Comparison of ENCODE assay signal across 16 cellular contexts in genomic region chr6:170157567-170158218, GRCh38.
A peak's percentile ranks its signal among the peaks of the same experiment; 100 is the strongest.
DNase-seq lines count a peak whose midpoint lies in the region; ATAC-seq and TF ChIP-seq lines count a peak whose summit lies in the region.
"Had no signal": no experiment of that assay in that cellular context is flagged by ENCODE, and none has a peak within 500 bp of the region (broad histone marks: within the 10 kb centered on the region; RNA-seq: fewer than 3 reads in every experiment).

No MANE protein-coding gene starts in this region.

- WGBS in SK-N-SH (ENCODE audit: low lambda C conversion rate), result 63% methylated on average over 28 of the region's 28 CpGs
- WGBS in trophoblast cell (ENCODE audit: extremely low coverage, insufficient coverage, insufficient read length), result no CpG with 5 or more reads among the region's 28 CpGs

- H2BK120ac ChIP-seq in trophoblast cell (ENCODE audit: insufficient read depth, low read length, poor library complexity), result no peak overlapping the region

- H3K14ac ChIP-seq in trophoblast cell (ENCODE audit: low read length), result no peak overlapping the region

- H2BK5ac ChIP-seq in trophoblast cell (ENCODE audit: low read depth, low read length, poor library complexity), result no peak overlapping the region

- H4K20me1 ChIP-seq in BLaER1 (0 out of 2 replicates have a peak, but pooled peaks cover 8% of the 10 kb centered on the region), SK-N-SH (ENCODE audit: insufficient read depth) (no peaks in the 10 kb centered on the region)

- no peaks in the 10 kb centered on the region for H3K4me1 Mint-ChIP-seq in endothelial cell (ENCODE audit: unreplicated experiment)
- no peaks in the 10 kb centered on the region for H3K4me1 Mint-ChIP-seq in memory B cell
- H3K4me1 Mint-ChIP-seq: CD4-positive, alpha-beta memory T cell had no signal

- CTCF ChIA-PET in SK-N-SH (lab: Yijun Ruan, JAX), result no interaction called here

- no peak overlapping the region for H3K4ac ChIP-seq in trophoblast cell (ENCODE audit: low read depth, low read length)

- peak; percentile 2 for DNase-seq in BE2C
- no peak for DNase-seq in endothelial cell (ENCODE audit: low spot score)
- no peak for DNase-seq in memory B cell (ENCODE audit: low spot score in 2 of 2)
- no peak for DNase-seq in SK-N-SH
- DNase-seq in DMS79 (lab: John Stamatoyannopoulos, UW), result no peak
- DNase-seq in trophoblast cell, result no peak
- DNase-seq in NCI-H1092 treated with DMSO at 0.1 percent for 48 hours (lab: John Stamatoyannopoulos, UW), result no peak
- DNase-seq: ACHN; CD4-positive, alpha-beta memory T cell; DMS153; DMS79 treated with DMSO at 0.1 percent for 48 hours; GF-D8; H9 had no signal

- no peak for TF ChIP-seq RAD21 in SK-N-SH (IDR thresholded peaks at IDR 0.05; ENCODE audit: low read length)

- H3K79me1 ChIP-seq in trophoblast cell (ENCODE audit: low read length), result peaks cover 1% of the 10 kb centered on the region

- no peak overlapping the region for H2BK12ac ChIP-seq in trophoblast cell (ENCODE audit: low read length)

- H3K4me2 ChIP-seq in BLaER1 (peak overlapping the region; percentile 67; the same call in 1 of the 2 replicates), SK-N-SH (no peak overlapping the region), trophoblast cell (ENCODE audit: low read length) (no peak overlapping the region)

- H3K4me3 Mint-ChIP-seq in endothelial cell (ENCODE audit: unreplicated experiment), result no peak overlapping the region
- no peak overlapping the region for H3K4me3 Mint-ChIP-seq in memory B cell
- H3K4me3 Mint-ChIP-seq: CD14-positive monocyte; CD4-positive, alpha-beta memory T cell; H9 had no signal

- H3K9me3 ChIP-seq in BE2C (no peaks in the 10 kb centered on the region; the same call in 1 of the 2 replicates), BLaER1 (no peaks in the 10 kb centered on the region), SK-N-SH (no peaks in the 10 kb centered on the region), trophoblast cell (ENCODE audit: insufficient read depth, low read depth, low read length) (peaks cover 2% of the 10 kb centered on the region)

- peak overlapping the region; percentile 24 for H3K27ac Mint-ChIP-seq in endothelial cell (ENCODE audit: unreplicated experiment)
- peak overlapping the region; percentile 66 for H3K27ac Mint-ChIP-seq in memory B cell
- H3K27ac Mint-ChIP-seq: CD4-positive, alpha-beta memory T cell; H9 had no signal

- H3K36me3 Mint-ChIP-seq in endothelial cell (ENCODE audit: low read depth, unreplicated experiment) (no peaks in the 10 kb centered on the region), memory B cell (no peaks in the 10 kb centered on the region)
- H3K36me3 Mint-ChIP-seq: CD14-positive monocyte; CD4-positive, alpha-beta memory T cell had no signal

- H3K27ac ChIP-seq in BLaER1, result no peak overlapping the region
- H3K27ac ChIP-seq in SK-N-SH (ENCODE audit: low read depth in 2 of 2, low read length in 1 of 2), result no peak overlapping the region
- H3K27ac ChIP-seq in trophoblast cell (ENCODE audit: low read depth, low read length), result no peak overlapping the region

- no peak overlapping the region for H4K8ac ChIP-seq in trophoblast cell (ENCODE audit: low read depth, low read length)

- H3K27me3 Mint-ChIP-seq in endothelial cell (ENCODE audit: unreplicated experiment), result peaks cover 3% of the 10 kb centered on the region
- peaks cover 9% of the 10 kb centered on the region for H3K27me3 Mint-ChIP-seq in memory B cell

- H3K4me3 ChIP-seq in BE2C (ENCODE audit: low read depth, low read length) (no peak overlapping the region), BLaER1 (no peak overlapping the region), SK-N-SH (ENCODE audit: low read depth in 2 of 2, low read length in 1 of 2) (no peak overlapping the region), trophoblast cell (ENCODE audit: low read depth, low read length) (no peak overlapping the region)
- H3K4me3 ChIP-seq: GM12878 had no signal

- no peak overlapping the region for H4K91ac ChIP-seq in trophoblast cell (ENCODE audit: low read depth, low read length)

- no peak for TF ChIP-seq CTCF in BE2C (IDR thresholded peaks at IDR 0.05; ENCODE audit: low read depth, low read length)
- TF ChIP-seq CTCF in endothelial cell (IDR thresholded peaks at IDR 0.05; ENCODE audit: unreplicated experiment), result no peak
- TF ChIP-seq CTCF in SK-N-SH (IDR thresholded peaks at IDR 0.05), result no peak

- H2AK5ac ChIP-seq in trophoblast cell (ENCODE audit: low read length), result no peak overlapping the region

- H3K36me3 ChIP-seq in BE2C, result no peaks in the 10 kb centered on the region
- H3K36me3 ChIP-seq in BLaER1, result peaks cover 8% of the 10 kb centered on the region; the same call in 1 of the 2 replicates
- no peaks in the 10 kb centered on the region for H3K36me3 ChIP-seq in SK-N-SH (replicated peaks in 1 of 2; ENCODE audit: control insufficient read depth in 1 of 2, insufficient read depth in 2 of 2, low read length in 1 of 2)
- H3K36me3 ChIP-seq in trophoblast cell (ENCODE audit: control insufficient read depth in 1 of 2, insufficient read depth in 2 of 2, low read length in 2 of 2), result no peaks in the 10 kb centered on the region

- H2AFZ ChIP-seq in SK-N-SH (ENCODE audit: low read depth) (no peak overlapping the region), trophoblast cell (ENCODE audit: insufficient read depth, low read length, poor library complexity) (no peak overlapping the region)

- no peaks in the 10 kb centered on the region for H3K79me2 ChIP-seq in SK-N-SH (ENCODE audit: insufficient read depth)
- no peaks in the 10 kb centered on the region for H3K79me2 ChIP-seq in trophoblast cell (ENCODE audit: control insufficient read depth, insufficient read depth, low read length, poor library complexity)

- no peaks in the 10 kb centered on the region for H3F3A ChIP-seq in SK-N-SH (replicated peaks; ENCODE audit: insufficient read depth)

- no peaks in the 10 kb centered on the region for H3K9me3 Mint-ChIP-seq in endothelial cell (ENCODE audit: unreplicated experiment)
- no peaks in the 10 kb centered on the region for H3K9me3 Mint-ChIP-seq in memory B cell

- no peak overlapping the region for H4K12ac ChIP-seq in trophoblast cell (ENCODE audit: low read depth, low read length)

- POLR2A ChIA-PET in SK-N-SH (lab: Yijun Ruan, JAX), result no interaction called here

- H3K4me1 ChIP-seq in BE2C, result peaks cover 8% of the 10 kb centered on the region
- peaks cover 56% of the 10 kb centered on the region for H3K4me1 ChIP-seq in BLaER1
- peaks cover 0 to 4% of the 10 kb centered on the region in 2 experiments; a peak in 1 of 4 replicates for H3K4me1 ChIP-seq in SK-N-SH (ENCODE audit: control insufficient read depth in 1 of 2, insufficient read depth in 2 of 2, low read depth in 1 of 2, low read length in 1 of 2)
- peaks cover 5 to 6% of the 10 kb centered on the region in 2 experiments for H3K4me1 ChIP-seq in trophoblast cell (ENCODE audit: control insufficient read depth in 1 of 2, insufficient read depth in 2 of 2, low read length in 2 of 2)

- no peak for TF ChIP-seq EP300 in SK-N-SH (IDR thresholded peaks at IDR 0.05; ENCODE audit: borderline replicate concordance in 1 of 2, low read depth in 1 of 2, low read length in 1 of 2)

- ATAC-seq in memory B cell (ENCODE audit: low read depth), result no peak
- ATAC-seq: GM12878 had no signal

- H3K9me2 ChIP-seq in SK-N-SH, result no peaks in the 10 kb centered on the region

- no peak overlapping the region for H3K23ac ChIP-seq in trophoblast cell (ENCODE audit: low read length)

- H3K9ac ChIP-seq in BLaER1, result no peak overlapping the region
- no peak overlapping the region for H3K9ac ChIP-seq in SK-N-SH
- no peak overlapping the region for H3K9ac ChIP-seq in trophoblast cell (ENCODE audit: low read length)

- H3K18ac ChIP-seq in trophoblast cell (ENCODE audit: low read length), result no peak overlapping the region

- H3K27me3 ChIP-seq in BE2C, result no peaks in the 10 kb centered on the region
- H3K27me3 ChIP-seq in BLaER1, result no peaks in the 10 kb centered on the region
- H3K27me3 ChIP-seq in SK-N-SH (ENCODE audit: insufficient read depth), result no peaks in the 10 kb centered on the region
- no peaks in the 10 kb centered on the region for H3K27me3 ChIP-seq in trophoblast cell (ENCODE audit: insufficient read depth, low read length)

TF ChIP-seq in SK-N-SH, 30 proteins besides CTCF, POLR2A, EP300 and RAD21 (continues in another document):
- TF ChIP-seq YY1 (IDR thresholded peaks at IDR 0.05; ENCODE audit: low read depth) (no peak), CHD2 (IDR thresholded peaks at IDR 0.05; ENCODE audit: low read length, partially characterized antibody) (no peak), USF1 (IDR thresholded peaks at IDR 0.05; ENCODE audit: borderline replicate concordance, low read depth) (no peak), FOXM1 (IDR thresholded peaks at IDR 0.05; ENCODE audit: low read depth) (no peak), FOXJ3 (CRISPR knock-in tag; IDR thresholded peaks at IDR 0.05) (no peak), ELF1 (IDR thresholded peaks at IDR 0.05) (no peak), GATA2 (CRISPR knock-in tag; IDR thresholded peaks at IDR 0.05) (no peak), TCF12 (IDR thresholded peaks at IDR 0.05) (no peak), PBX3 (IDR thresholded peaks at IDR 0.05) (no peak)
